Comparison of ENCODE assay signal across 20 cellular contexts in genomic region chr19:36201684-36202083, GRCh38. TPM values are rescaled to one million over a fixed set of nuclear protein-coding genes. Genes with fewer than 3 reads are reported as not detected.
A peak's percentile ranks its signal among the peaks of the same experiment; 100 is the strongest.
DNase-seq lines count a peak whose midpoint lies in the region; ATAC-seq and TF ChIP-seq lines count a peak whose summit lies in the region.
"Had no signal": no experiment of that assay in that cellular context is flagged by ENCODE, and none has a peak within 500 bp of the region (broad histone marks: within the 10 kb centered on the region; RNA-seq: fewer than 3 reads in every experiment).

No MANE protein-coding gene starts in this region.

- no peaks in the 10 kb centered on the region for H3K36me3 Mint-ChIP-seq in nephron progenitor cell (ENCODE audit: low read depth)

- no peaks in the 10 kb centered on the region for H3K27me3 ChIP-seq in dorsolateral prefrontal cortex
- H3K27me3 ChIP-seq: BLaER1 treated with 17β-estradiol and CSF1 and Interleukin-3, amounts not matched to agents 10 nM and 100 nM had no signal

- peaks cover 0 to 21% of the 10 kb centered on the region in 2 experiments; a peak in 1 of 3 replicates for H3K36me3 ChIP-seq in HEK293 (ENCODE audit: control insufficient read depth in 2 of 2, insufficient read depth in 1 of 2, low read length in 2 of 2)

- POLR2A ChIA-PET in HEK293 (lab: Yijun Ruan, JAX), result interaction anchor here (0.6 to 3.8 kb wide), 2 partner anchors 13 to 167 kb away, joined by 5 to 19 read pairs; partner anchors contain the start of genes ZNF146 and ZNF565

- no peak overlapping the region for H3K4me3 ChIP-seq in HEK293 (ENCODE audit: low read depth, low read length)
- no peak overlapping the region for H3K4me3 ChIP-seq in dorsolateral prefrontal cortex
- H3K4me3 ChIP-seq: A549; BLaER1 treated with 17β-estradiol and CSF1 and Interleukin-3, amounts not matched to agents 10 nM and 100 nM had no signal

- TF ChIP-seq CTCF in HEK293 (tag by site-specific recombination; IDR thresholded peaks at IDR 0.05) (no peak), dorsolateral prefrontal cortex (IDR thresholded peaks at IDR 0.05 in 54 of 56, conservative IDR thresholded peaks at IDR 0.05 in 2 of 56; ENCODE audit: low read depth in 1 of 56, partially characterized antibody in 56 of 56) (no peak), nephron progenitor cell (IDR thresholded peaks at IDR 0.05) (no peak)

- H3K4me1 ChIP-seq in HEK293 (ENCODE audit: control insufficient read depth, insufficient read depth, low read length), result no peaks in the 10 kb centered on the region
- H3K4me1 ChIP-seq: A549, Caco-2 had no signal

- H3K9me3 ChIP-seq in HEK293 (ENCODE audit: control insufficient read depth, insufficient read depth, low read depth, low read length), result no peaks in the 10 kb centered on the region; the same call in 1 of the 2 replicates
- H3K9me3 ChIP-seq: BLaER1 treated with 17β-estradiol and CSF1 and Interleukin-3, amounts not matched to agents 10 nM and 100 nM; Caco-2 had no signal

- no peaks in the 10 kb centered on the region for H3K9me3 Mint-ChIP-seq in nephron progenitor cell
- H3K9me3 Mint-ChIP-seq: CD4-positive, alpha-beta T cell; CD8-positive, alpha-beta T cell had no signal

- ATAC-seq in GM19035 (IDR thresholded peaks at IDR 0.05; ENCODE audit: unreplicated experiment) (no peak), HG02938 (IDR thresholded peaks at IDR 0.05; ENCODE audit: unreplicated experiment) (no peak)
- ATAC-seq: CD8-positive, alpha-beta T cell had no signal

- intact Hi-C loops in dorsolateral prefrontal cortex (cut with DNase I), result no loop called here

- no peak for DNase-seq in dorsolateral prefrontal cortex
- no peak for DNase-seq in nephron progenitor cell
- no peak for DNase-seq in activated effector memory CD4-positive, alpha-beta T cell treated with anti-CD3 and anti-CD28 coated beads, Interleukin-2, amount 50 U/mL, for 16 hours
- DNase-seq: AML-193; Caco-2; Calu3; CD4-positive, alpha-beta T cell; CD8-positive, alpha-beta T cell; DMS79 treated with DMSO at 0.1 percent for 48 hours; GF-D8 had no signal

- peak overlapping the region; percentile 19 for H3K27ac Mint-ChIP-seq in nephron progenitor cell
- H3K27ac Mint-ChIP-seq: CD4-positive, alpha-beta T cell; CD8-positive, alpha-beta T cell had no signal

- H3K27me3 Mint-ChIP-seq in nephron progenitor cell (ENCODE audit: low read depth, poor library complexity), result no peaks in the 10 kb centered on the region
- H3K27me3 Mint-ChIP-seq: B cell; CD4-positive, alpha-beta T cell had no signal

- no peak overlapping the region for H3K4me3 Mint-ChIP-seq in nephron progenitor cell
- H3K4me3 Mint-ChIP-seq: B cell; CD4-positive, alpha-beta T cell; CD8-positive, alpha-beta T cell had no signal

- no peaks in the 10 kb centered on the region for H3K4me1 Mint-ChIP-seq in nephron progenitor cell

- H3K27ac ChIP-seq in HEK293 (ENCODE audit: extremely low read depth, low read depth, low read length) (no peak overlapping the region), dorsolateral prefrontal cortex (peak overlapping the region in 37 of 59 donors; percentile 1 to 99 (median 75)), temporal lobe (ENCODE audit: low read depth, low read length) (peak overlapping the region; percentile 68)
- H3K27ac ChIP-seq: 22Rv1; A549; BLaER1 treated with 17β-estradiol and CSF1 and Interleukin-3, amounts not matched to agents 10 nM and 100 nM; C4-2B had no signal

- CTCF ChIA-PET in HEK293 (lab: Yijun Ruan, JAX), result interaction anchor here (1.5 kb wide), 1 partner anchor 8 kb away, joined by 3 read pairs; no protein-coding TSS in a partner anchor

TF ChIP-seq in HEK293, 187 proteins besides CTCF, POLR2A, EP300 and RAD21:
- TF ChIP-seq ZBTB20 (tag by site-specific recombination; IDR thresholded peaks at IDR 0.05) (no peak), YY1 (tag by site-specific recombination; IDR thresholded peaks at IDR 0.05) (no peak), PRDM10 (tag by site-specific recombination; IDR thresholded peaks at IDR 0.05) (peak; percentile 71), ZNF843 (tag by site-specific recombination; IDR thresholded peaks at IDR 0.05) (no peak), ZBTB26 (tag by site-specific recombination; optimal IDR thresholded peaks at IDR 0.05) (peak; percentile 12), ZNF473 (tag by site-specific recombination; IDR thresholded peaks at IDR 0.05) (no peak), GFI1B (tag by site-specific recombination; IDR thresholded peaks at IDR 0.05) (no peak), HOXD13 (CRISPR knock-in tag; IDR thresholded peaks at IDR 0.05; ENCODE audit: borderline replicate concordance) (no peak), ZNF266 (tag by site-specific recombination; IDR thresholded peaks at IDR 0.05; ENCODE audit: low read depth) (no peak), ATF2 (tag by site-specific recombination; IDR thresholded peaks at IDR 0.05; ENCODE audit: low read depth) (no peak), ZNF114 (tag by site-specific recombination; IDR thresholded peaks at IDR 0.05) (no peak), SP2 (tag by site-specific recombination; IDR thresholded peaks at IDR 0.05) (no peak), ZBTB8A (tag by site-specific recombination; IDR thresholded peaks at IDR 0.05) (no peak), ZNF214 (tag by site-specific recombination; IDR thresholded peaks at IDR 0.05; ENCODE audit: borderline replicate concordance) (no peak)

RNA-seq across cellular contexts. Expression of gene ZNF565, which starts 12.8 kb away (rescaled TPM):
- total RNA-seq in dorsolateral prefrontal cortex (10 to 100 TPM in 117 of 120 experiments, 1 to 10 TPM in 3; 9.6 to 25.4 (median 14.5) TPM), temporal lobe (18.4 TPM)

RNA-seq across cellular contexts. Expression of gene ZNF146, which starts 13.2 kb away (rescaled TPM):
- total RNA-seq in dorsolateral prefrontal cortex (100 to 1,000 TPM in 1 of 120 experiments, 10 to 100 TPM in 119; 35.9 to 116 (median 55.5) TPM), temporal lobe (87.8 TPM)

RNA-seq across cellular contexts. Expression of gene COX7A1, which starts 49.4 kb away (rescaled TPM):
- total RNA-seq in dorsolateral prefrontal cortex (100 to 1,000 TPM in 85 of 120 experiments, 10 to 100 TPM in 35; 37.0 to 216 (median 117) TPM), temporal lobe (1.5 TPM)
- total RNA-seq: A172; B cell; Caco-2; Calu3; CD4-positive, alpha-beta T cell; CD8-positive, alpha-beta T cell had no signal

Comparison
In these comparisons a context has a peak if more than half of its experiments do, and no peak if none do; other contexts are left out.
1. RNA of gene COX7A1, which starts 49.4 kb away (total RNA-seq): 37.0 to 216 TPM in dorsolateral prefrontal cortex; 1.5 TPM in temporal lobe (single experiment); every median in the first group is over 10 times any median in the second.